In genomic region chr1:178450871-178451270, GRCh38 we compare ENCODE assay signal across 34 cellular contexts. TPM values are rescaled to one million over a fixed set of nuclear protein-coding genes. Genes with fewer than 3 reads are reported as not detected.
"Had no signal": no experiment of that assay in that cellular context is flagged by ENCODE, and none has a peak within 500 bp of the region (broad histone marks: within the 10 kb centered on the region; RNA-seq: fewer than 3 reads in every experiment).

No MANE protein-coding gene starts in this region.

- H3K9me3 ChIP-seq: ascending aorta, gastrocnemius medialis, neutrophil, ovary, sigmoid colon, suprapubic skin, tibial artery, upper lobe of right lung had no signal

- H3K27me3 Mint-ChIP-seq: activated B cell treated with CpG ODN at 0.5 μM for 24 hours, naive B cell, progenitor cell of endocrine pancreas had no signal

- ATAC-seq: activated CD4-positive, alpha-beta T cell treated with anti-CD3 and anti-CD28 coated beads for 36 hours; esophagus mucosa; gastrocnemius medialis; left ventricle myocardium superior; upper lobe of right lung had no signal

- H3K27ac Mint-ChIP-seq: activated B cell treated with CpG ODN at 0.5 μM for 24 hours; activated CD4-positive, alpha-beta T cell treated with anti-CD3 and anti-CD28 coated beads for 36 hours; activated naive CD8-positive, alpha-beta T cell; naive B cell; nephron progenitor cell; progenitor cell of endocrine pancreas; T-helper 2 cell treated with Interferon-gamma antibody and Interleukin-4, amounts not matched to agents 5 μg/mL and 100 μg/mL, for 36 hours had no signal

- H3K4me3 Mint-ChIP-seq: activated B cell treated with CpG ODN at 0.5 μM for 24 hours; activated CD4-positive, alpha-beta T cell treated with anti-CD3 and anti-CD28 coated beads for 36 hours; activated naive CD8-positive, alpha-beta T cell; naive B cell; nephron progenitor cell; T-helper 2 cell treated with Interferon-gamma antibody and Interleukin-4, amounts not matched to agents 5 μg/mL and 100 μg/mL, for 36 hours had no signal

- H3K27me3 ChIP-seq: ascending aorta, brain microvascular endothelial cell, gastrocnemius medialis, neutrophil, ovary, sigmoid colon, suprapubic skin, tibial artery, upper lobe of right lung had no signal

- H3K9me3 Mint-ChIP-seq: activated B cell treated with CpG ODN at 0.5 μM for 24 hours; naive B cell; nephron progenitor cell; T-helper 2 cell treated with Interferon-gamma antibody and Interleukin-4, amounts not matched to agents 5 μg/mL and 100 μg/mL, for 36 hours had no signal

- H3K27ac ChIP-seq: ascending aorta, brain microvascular endothelial cell, gastrocnemius medialis, neutrophil, ovary, sigmoid colon, suprapubic skin, tibial artery, upper lobe of right lung had no signal

- H3K4me3 ChIP-seq: ascending aorta, gastrocnemius medialis, ovary, sigmoid colon, suprapubic skin, tibial artery, upper lobe of right lung had no signal

- H3K4me1 Mint-ChIP-seq: activated B cell treated with CpG ODN at 0.5 μM for 24 hours; activated CD4-positive, alpha-beta T cell treated with anti-CD3 and anti-CD28 coated beads for 36 hours; naive B cell; nephron progenitor cell had no signal

- DNase-seq: activated B cell treated with CpG ODN at 0.5 μM for 24 hours; activated CD4-positive, alpha-beta T cell treated with anti-CD3 and anti-CD28 coated beads for 36 hours; activated CD4-positive, alpha-beta T cell treated with anti-CD3 and anti-CD28 coated beads, Interleukin-2, amount 50 U/mL, for 4 hours; activated CD8-positive, alpha-beta memory T cell treated with anti-CD3 and anti-CD28 coated beads for 24 hours; activated effector memory CD4-positive, alpha-beta T cell treated with Interleukin-2 at 50 U/mL for 16 hours; activated naive CD4-positive, alpha-beta T cell treated with Interleukin-2 at 50 U/mL for 16 hours; cortex of kidney; gastrocnemius medialis; glutamatergic neuron; islet precursor cell; left cardiac atrium; left ventricle myocardium superior; naive B cell; nephron progenitor cell; ovary; retina; sigmoid colon; stimulated activated CD4-positive, alpha-beta T cell treated with anti-CD3 and anti-CD28 coated beads, Interleukin-15, amount 100 ng/mL, for 24 hours; stimulated activated naive CD4-positive, alpha-beta T cell; T-helper 1 cell; tibial artery; upper lobe of right lung had no signal

- H3K4me1 ChIP-seq: ascending aorta, gastrocnemius medialis, sigmoid colon, suprapubic skin, tibial artery, upper lobe of right lung had no signal

- H3K36me3 Mint-ChIP-seq: activated naive CD8-positive, alpha-beta T cell; naive B cell had no signal

- H3K36me3 ChIP-seq: brain microvascular endothelial cell, neutrophil, ovary had no signal

RNA-seq across cellular contexts. Expression of gene CLEC20A, which starts 45.9 kb away (rescaled TPM):
- total RNA-seq: activated CD4-positive, alpha-beta T cell treated with anti-CD3 and anti-CD28 coated beads for 36 hours; ascending aorta; cardiac septum; cerebellum; esophagus mucosa; gastrocnemius medialis; left cardiac atrium; left ventricle myocardium superior; lung microvascular endothelial cell; ovary; progenitor cell of endocrine pancreas; sigmoid colon; suprapubic skin; upper lobe of right lung had no signal
- polyA plus RNA-seq: adipose tissue, ovary had no signal
